Comparison of ENCODE assay signal across 15 cellular contexts in genomic region chr11:130087294-130087926, GRCh38.
A peak's percentile ranks its signal among the peaks of the same experiment; 100 is the strongest.
DNase-seq lines count a peak whose midpoint lies in the region; ATAC-seq and TF ChIP-seq lines count a peak whose summit lies in the region.
"Had no signal": no experiment of that assay in that cellular context is flagged by ENCODE, and none has a peak within 500 bp of the region (broad histone marks: within the 10 kb centered on the region; RNA-seq: fewer than 3 reads in every experiment).

No MANE protein-coding gene starts in this region.

- H3F3A ChIP-seq in Loucy (ENCODE audit: low read depth), result no peaks in the 10 kb centered on the region

- H3K36me3 ChIP-seq in Loucy (ENCODE audit: insufficient read depth, low read length), result no peaks in the 10 kb centered on the region; the same call in 1 of the 2 replicates
- H3K36me3 ChIP-seq: adrenal gland had no signal

- peaks cover 75% of the 10 kb centered on the region for H3K79me2 ChIP-seq in Loucy (ENCODE audit: insufficient read depth, low read length)

- no peak overlapping the region for H3K4me3 ChIP-seq in Loucy (ENCODE audit: low read length, poor library complexity, severe bottlenecking)
- H3K4me3 ChIP-seq: adrenal gland, heart right ventricle had no signal

- ATAC-seq in GM21447 (IDR thresholded peaks at IDR 0.05; ENCODE audit: unreplicated experiment) (peak; percentile 77), HG03097 (IDR thresholded peaks at IDR 0.05; ENCODE audit: low FRiP score, unreplicated experiment) (no peak)

- H3K4me2 ChIP-seq in Loucy (ENCODE audit: low read depth, low read length, poor library complexity, severe bottlenecking), result peak overlapping the region; percentile 18

- DNase-seq in DMS79 (lab: John Stamatoyannopoulos, UW) (peak; percentile 23), kidney tubule cell (ENCODE audit: low spot score) (peak; percentile 67), nucleus accumbens (lab: John Stamatoyannopoulos, UW) (no peak), DMS 273 treated with DMSO at 0.1 percent for 48 hours (lab: John Stamatoyannopoulos, UW) (no peak)
- DNase-seq in NK-92 treated with Interleukin-12 subunit alpha and Interleukin-12 subunit beta, amount 100 ng/mL, for 24 hours (lab: John Stamatoyannopoulos, UW), result no peak
- DNase-seq: activated CD8-positive, alpha-beta memory T cell treated with anti-CD3 and anti-CD28 coated beads, Interleukin-2, amount 50 U/mL, for 4 hours; adrenal gland; effector CD8-positive, alpha-beta T cell; heart right ventricle; NCI-H146; retina; T1000 had no signal

- no peak overlapping the region for H2AFZ ChIP-seq in Loucy (ENCODE audit: low read length)

- H3K27me3 ChIP-seq in Loucy (ENCODE audit: insufficient read depth, low read length, poor library complexity, severe bottlenecking), result no peaks in the 10 kb centered on the region
- H3K27me3 ChIP-seq: adrenal gland, heart right ventricle had no signal

- peaks cover 31% of the 10 kb centered on the region for H3K4me1 ChIP-seq in Loucy (ENCODE audit: insufficient read depth, low read length, poor library complexity, severe bottlenecking)

- H4K20me1 ChIP-seq in Loucy (ENCODE audit: insufficient read depth, low read length, poor library complexity, severe bottlenecking), result peaks cover 25% of the 10 kb centered on the region

- no peak for TF ChIP-seq CTCF in Loucy (conservative IDR thresholded peaks at IDR 0.05; ENCODE audit: low read length)

- no peak overlapping the region for H3K9ac ChIP-seq in Loucy (ENCODE audit: low read depth, low read length, poor library complexity, severe bottlenecking)

- no peaks in the 10 kb centered on the region for H3K9me3 ChIP-seq in Loucy (ENCODE audit: insufficient read depth, low read depth, low read length)
- H3K9me3 ChIP-seq: adrenal gland, heart right ventricle had no signal

- no peaks in the 10 kb centered on the region for H3K9me2 ChIP-seq in Loucy (replicated peaks; ENCODE audit: low read depth, low read length)

Comparison
In these comparisons a context has a peak if more than half of its experiments do, and no peak if none do; other contexts are left out.
1. DNase-seq: peak in DMS79 (single experiment) and kidney tubule cell (single experiment); none in NK-92 treated with Interleukin-12 subunit alpha and Interleukin-12 subunit beta, amount 100 ng/mL, for 24 hours (single experiment), nucleus accumbens (0 of 56) and DMS 273 treated with DMSO at 0.1 percent for 48 hours (single experiment).